In the genomic region with DNA sequence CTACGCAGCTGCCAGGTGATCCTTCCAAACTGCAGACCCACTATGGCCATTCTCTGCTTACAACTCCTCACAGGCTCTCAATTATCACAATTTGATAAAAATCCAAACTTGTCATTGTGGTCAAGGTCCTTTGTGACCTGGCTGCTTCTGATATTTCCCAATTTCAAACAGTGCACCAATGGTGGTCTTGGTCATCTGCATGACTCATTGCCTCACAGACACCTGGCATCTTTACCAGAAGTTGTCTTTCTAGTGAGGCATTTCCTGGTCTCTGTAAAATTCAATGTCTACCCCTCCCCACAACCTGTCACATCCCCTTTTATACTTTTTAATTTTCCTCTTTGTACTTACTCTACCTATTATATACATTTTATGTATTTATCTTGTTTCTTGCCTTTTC, we compare ENCODE assay signal across 16 cellular contexts. TPM values are rescaled to one million over a fixed set of nuclear protein-coding genes. Genes with fewer than 3 reads are reported as not detected.
DNase-seq lines count a peak whose midpoint lies in the region; ATAC-seq and TF ChIP-seq lines count a peak whose summit lies in the region.
"Had no signal": no experiment of that assay in that cellular context is flagged by ENCODE, and none has a peak within 500 bp of the region (broad histone marks: within the 10 kb centered on the region; RNA-seq: fewer than 3 reads in every experiment).

No MANE protein-coding gene starts in this region.

- CTCF ChIA-PET in CD8-positive, alpha-beta memory T cell (lab: Charles Lee) = no interaction called here

- no peak for ATAC-seq in HG02642 (IDR thresholded peaks at IDR 0.05; ENCODE audit: poor library complexity, unreplicated experiment)

- peak overlapping the region in 1 of 8 donors; percentile 36 for H3K27ac Mint-ChIP-seq in CD8-positive, alpha-beta memory T cell
- H3K27ac Mint-ChIP-seq: CD4-positive, CD25-positive, alpha-beta regulatory T cell had no signal

- peak; percentile 35 for DNase-seq in NK-92 treated with Interleukin-12 subunit alpha and Interleukin-12 subunit beta, amount 100 ng/mL, for 24 hours (lab: John Stamatoyannopoulos, UW)
- DNase-seq in NK-92 (lab: John Stamatoyannopoulos, UW; ENCODE audit: unreplicated experiment) (no peak), NB4 (ENCODE audit: low read depth) (peak; percentile 17), fibroblast of mammary gland (ENCODE audit: low read depth) (peak; percentile 12), renal cortical epithelial cell (ENCODE audit: low read depth) (peak; percentile 7)
- DNase-seq in CD8-positive, alpha-beta memory T cell = no peak
- DNase-seq in stimulated activated CD4-positive, alpha-beta T cell treated with anti-CD3 and anti-CD28 coated beads, Interleukin-2, amount 100 ng/mL, for 48 hours = no peak
- DNase-seq: AML-193; CD4-positive, CD25-positive, alpha-beta regulatory T cell; DMS79 treated with DMSO at 0.1 percent for 48 hours; EL; GDM1 had no signal

- H3K4me1 ChIP-seq in CD8-positive, alpha-beta memory T cell (ENCODE audit: insufficient read depth, low read length) = no peaks in the 10 kb centered on the region
- H3K4me1 ChIP-seq: HAP-1 had no signal

- H3K4me3 Mint-ChIP-seq in CD8-positive, alpha-beta memory T cell = no peak overlapping the region

- peaks cover 14 to 22% of the 10 kb centered on the region in 2 donors for H3K27me3 Mint-ChIP-seq in CD8-positive, alpha-beta memory T cell

- H3K27ac ChIP-seq in CD8-positive, alpha-beta memory T cell (ENCODE audit: low read depth, low read length) = no peak overlapping the region
- H3K27ac ChIP-seq: 22Rv1, BLaER1 had no signal

- H3K9me3 Mint-ChIP-seq in CD8-positive, alpha-beta memory T cell = peaks cover 0 to 2% (median 0%) of the 10 kb centered on the region in 5 donors

- no peak overlapping the region for H3K4me3 ChIP-seq in NB4 (ENCODE audit: low read depth, low read length)
- H3K4me3 ChIP-seq in fibroblast of mammary gland (ENCODE audit: control insufficient read depth, low read depth, low read length) = no peak overlapping the region
- no peak overlapping the region for H3K4me3 ChIP-seq in CD8-positive, alpha-beta memory T cell (ENCODE audit: low read length)
- H3K4me3 ChIP-seq: BLaER1, HAP-1 had no signal

- TF ChIP-seq CTCF in NB4 (IDR thresholded peaks at IDR 0.05; ENCODE audit: low read depth, low read length) (no peak), fibroblast of mammary gland (conservative IDR thresholded peaks at IDR 0.05; ENCODE audit: control insufficient read depth, insufficient read depth, low read depth, low read length) (no peak)

- H3K36me3 ChIP-seq in CD8-positive, alpha-beta memory T cell (ENCODE audit: insufficient read depth, low read length) = no peaks in the 10 kb centered on the region
- H3K36me3 ChIP-seq: BLaER1, HAP-1 had no signal

- H3K27me3 ChIP-seq in CD8-positive, alpha-beta memory T cell (ENCODE audit: insufficient read depth, low read length, poor library complexity, severe bottlenecking) = peaks cover 5% of the 10 kb centered on the region
- H3K27me3 ChIP-seq: BLaER1 had no signal

- no peaks in the 10 kb centered on the region for H3K36me3 Mint-ChIP-seq in CD8-positive, alpha-beta memory T cell
- H3K36me3 Mint-ChIP-seq: CD4-positive, CD25-positive, alpha-beta regulatory T cell had no signal

- TF ChIP-seq POLR2A in NB4 (IDR thresholded peaks at IDR 0.05; ENCODE audit: extremely low read depth, insufficient read length) = no peak

- H3K9me3 ChIP-seq in CD8-positive, alpha-beta memory T cell (ENCODE audit: low read length) = no peaks in the 10 kb centered on the region
- H3K9me3 ChIP-seq: BLaER1, HAP-1 had no signal

- POLR2A ChIA-PET in CD8-positive, alpha-beta memory T cell (lab: Charles Lee) = no interaction called here

- no peaks in the 10 kb centered on the region for H3K4me1 Mint-ChIP-seq in CD8-positive, alpha-beta memory T cell

RNA-seq across cellular contexts. Expression of a gene that starts 17.8 kb away (rescaled TPM):
- total RNA-seq in renal cortical epithelial cell = 55.6 and 184 TPM in 2 replicates
- 100 to 1,000 TPM; 184 to 186 TPM for total RNA-seq in CD8-positive, alpha-beta memory T cell
- polyA plus RNA-seq in CD8-positive, alpha-beta memory T cell = 67.7 TPM

Comparison
In these comparisons a context has a peak if more than half of its experiments do, and no peak if none do; other contexts are left out.
1. DNase-seq: peak in NK-92 treated with Interleukin-12 subunit alpha and Interleukin-12 subunit beta, amount 100 ng/mL, for 24 hours (single experiment), NB4 (single experiment), fibroblast of mammary gland (single experiment) and renal cortical epithelial cell (single experiment); none in NK-92 (single experiment), CD8-positive, alpha-beta memory T cell (0 of 5) and stimulated activated CD4-positive, alpha-beta T cell treated with anti-CD3 and anti-CD28 coated beads, Interleukin-2, amount 100 ng/mL, for 48 hours (0 of 2).